Comparison of ENCODE assay signal across 22 cellular contexts in genomic region chrX:11648705-11649519, GRCh38. TPM values are rescaled to one million over a fixed set of nuclear protein-coding genes. Genes with fewer than 3 reads are reported as not detected.
DNase-seq lines count a peak whose midpoint lies in the region; FAIRE-seq and TF ChIP-seq lines count a peak whose summit lies in the region.
"Had no signal": no experiment of that assay in that cellular context is flagged by ENCODE, and none has a peak within 500 bp of the region (broad histone marks: within the 10 kb centered on the region; RNA-seq: fewer than 3 reads in every experiment).

No MANE protein-coding gene starts in this region.

- FAIRE-seq in astrocyte (lab: Jason Lieb, UNC) = peak; percentile 45
- FAIRE-seq in keratinocyte (lab: Jason Lieb, UNC) = peak; percentile 51
- FAIRE-seq: A204.1 had no signal

- TF ChIP-seq CTCF in astrocyte (IDR thresholded peaks at IDR 0.05; ENCODE audit: insufficient read depth, low read depth, low read length) (no peak), keratinocyte (optimal IDR thresholded peaks at IDR 0.05 in 1 of 3, IDR thresholded peaks at IDR 0.05 in 1 of 3, conservative IDR thresholded peaks at IDR 0.05 in 1 of 3; ENCODE audit: extremely low read depth in 1 of 3, insufficient read depth in 2 of 3, low read length in 3 of 3) (no peak), SK-N-SH (IDR thresholded peaks at IDR 0.05) (no peak), GM13976 (IDR thresholded peaks at IDR 0.05; ENCODE audit: borderline replicate concordance, control extremely low read depth, extremely low read depth, insufficient read depth, missing control alignments) (no peak)

- no peak overlapping the region for H3K4me3 Mint-ChIP-seq in astrocyte (ENCODE audit: unreplicated experiment)
- H3K4me3 Mint-ChIP-seq in CD4-positive, alpha-beta memory T cell = no peak overlapping the region
- H3K4me3 Mint-ChIP-seq: CD4-positive, CD25-positive, alpha-beta regulatory T cell had no signal

- H3K4me3 ChIP-seq in GM23248 (no peak overlapping the region), astrocyte (ENCODE audit: insufficient read depth, low read depth, low read length) (no peak overlapping the region), keratinocyte (ENCODE audit: control insufficient read depth in 2 of 3, extremely low read depth in 1 of 3, insufficient read depth in 2 of 3, low read depth in 1 of 3, low read length in 3 of 3) (no peak overlapping the region), SK-N-SH (ENCODE audit: low read depth in 2 of 2, low read length in 1 of 2) (no peak overlapping the region)
- H3K4me3 ChIP-seq in CD4-positive, alpha-beta memory T cell (ENCODE audit: low read length in 2 of 2) = no peak overlapping the region
- H3K4me3 ChIP-seq: HAP-1 had no signal

- H3K36me3 Mint-ChIP-seq in astrocyte (ENCODE audit: low read depth, unreplicated experiment) = no peaks in the 10 kb centered on the region
- H3K36me3 Mint-ChIP-seq in CD4-positive, alpha-beta memory T cell = no peaks in the 10 kb centered on the region
- H3K36me3 Mint-ChIP-seq: CD4-positive, CD25-positive, alpha-beta regulatory T cell had no signal

- no peaks in the 10 kb centered on the region for H3K9me2 ChIP-seq in GM23248 (ENCODE audit: insufficient read depth)
- H3K9me2 ChIP-seq in SK-N-SH = no peaks in the 10 kb centered on the region

- H3K79me2 ChIP-seq in GM23248 (ENCODE audit: insufficient read depth) = no peaks in the 10 kb centered on the region
- H3K79me2 ChIP-seq in astrocyte (ENCODE audit: insufficient read depth, low read length) = no peaks in the 10 kb centered on the region
- H3K79me2 ChIP-seq in keratinocyte (ENCODE audit: control insufficient read depth, insufficient read depth, low read length) = no peaks in the 10 kb centered on the region
- no peaks in the 10 kb centered on the region for H3K79me2 ChIP-seq in SK-N-SH (ENCODE audit: insufficient read depth)

- H3K4me1 ChIP-seq in GM23248 (ENCODE audit: insufficient read depth) (no peaks in the 10 kb centered on the region), astrocyte (ENCODE audit: insufficient read depth, low read length) (no peaks in the 10 kb centered on the region), keratinocyte (ENCODE audit: control insufficient read depth, extremely low read depth, insufficient read depth, low read length) (peaks cover 3% of the 10 kb centered on the region), SK-N-SH (ENCODE audit: control insufficient read depth in 1 of 2, insufficient read depth in 2 of 2, low read depth in 1 of 2, low read length in 1 of 2) (no peaks in the 10 kb centered on the region)
- no peaks in the 10 kb centered on the region for H3K4me1 ChIP-seq in CD4-positive, alpha-beta memory T cell (ENCODE audit: insufficient read depth, low read length)
- H3K4me1 ChIP-seq: BE2C, Caco-2 had no signal

- in situ Hi-C loops in GM23248 (cut with MboI) = no loop called here
- in situ Hi-C loops in GM13976 (cut with MboI; ENCODE audit: low sequenced_read_pairs, unreplicated experiment) = no loop called here

- TF ChIP-seq EP300 in SK-N-SH (IDR thresholded peaks at IDR 0.05; ENCODE audit: borderline replicate concordance in 1 of 2, low read depth in 1 of 2, low read length in 1 of 2) = no peak

- DNase-seq in EL (peak; percentile 6), GM23248 (peak; percentile 3), astrocyte (ENCODE audit: low read depth) (no peak), keratinocyte (ENCODE audit: low read depth, low spot score) (no peak), posterior vena cava (ENCODE audit: low spot score) (no peak), SK-N-SH (no peak), GM13976 (ENCODE audit: low spot score) (no peak)
- no peak for DNase-seq in CD4-positive, alpha-beta memory T cell
- DNase-seq: BE2C; Caco-2; CD4-positive, CD25-positive, alpha-beta regulatory T cell; DMS153; NCI-H1105 treated with DMSO at 0.1 percent for 48 hours; NCI-H1694; NCI-H2081 treated with DMSO at 0.1 percent for 48 hours; NCI-H510A; NCI-H774; RPMI8226 had no signal

- POLR2A ChIA-PET in SK-N-SH (lab: Yijun Ruan, JAX) = no interaction called here
- POLR2A ChIA-PET in CD4-positive, alpha-beta memory T cell (lab: Charles Lee; ENCODE audit: partially characterized antibody) = no interaction called here

- dilution Hi-C loops in keratinocyte (cut with MboI; ENCODE audit: extremely low pct_ligation_motif_present, low sequenced_read_pairs) = no loop called here

- 68 to 72% methylated on average over 5 of the region's 5 CpGs for WGBS in GM23248 (ENCODE audit: low coverage in 1 of 2, low lambda C conversion rate in 2 of 2, missing lambda C conversion rate in 2 of 2), 2 experiments
- WGBS in SK-N-SH (ENCODE audit: low lambda C conversion rate) = 5% methylated on average over 5 of the region's 5 CpGs

- H3K36me3 ChIP-seq in GM23248 (ENCODE audit: low read depth) (no peaks in the 10 kb centered on the region), astrocyte (ENCODE audit: insufficient read depth, low read length) (no peaks in the 10 kb centered on the region), keratinocyte (ENCODE audit: control insufficient read depth in 2 of 2, extremely low read depth in 1 of 2, insufficient read depth in 2 of 2, low read length in 2 of 2) (no peaks in the 10 kb centered on the region), SK-N-SH (replicated peaks in 1 of 2; ENCODE audit: control insufficient read depth in 1 of 2, insufficient read depth in 2 of 2, low read length in 1 of 2) (no peaks in the 10 kb centered on the region)
- H3K36me3 ChIP-seq in CD4-positive, alpha-beta memory T cell (ENCODE audit: insufficient read depth, low read length) = no peaks in the 10 kb centered on the region
- H3K36me3 ChIP-seq: BE2C, HAP-1 had no signal

- CTCF ChIA-PET in SK-N-SH (lab: Yijun Ruan, JAX) = no interaction called here
- CTCF ChIA-PET in CD4-positive, alpha-beta memory T cell (lab: Charles Lee; ENCODE audit: partially characterized antibody) = no interaction called here

- H3F3A ChIP-seq in GM23248 (ENCODE audit: insufficient read depth) = no peaks in the 10 kb centered on the region
- H3F3A ChIP-seq in SK-N-SH (replicated peaks; ENCODE audit: insufficient read depth) = no peaks in the 10 kb centered on the region

- no peak overlapping the region for H3K9ac ChIP-seq in GM23248
- H3K9ac ChIP-seq in astrocyte (ENCODE audit: low read length) = no peak overlapping the region
- no peak overlapping the region for H3K9ac ChIP-seq in keratinocyte (ENCODE audit: control insufficient read depth, extremely low read depth, insufficient read depth, low read length)
- no peak overlapping the region for H3K9ac ChIP-seq in SK-N-SH

- H3K27me3 ChIP-seq in GM23248 (replicated peaks; ENCODE audit: insufficient read depth) (no peaks in the 10 kb centered on the region), astrocyte (ENCODE audit: insufficient read depth, low read length) (no peaks in the 10 kb centered on the region), keratinocyte (ENCODE audit: control insufficient read depth, extremely low read depth, insufficient read depth, low read length) (no peaks in the 10 kb centered on the region), SK-N-SH (ENCODE audit: insufficient read depth) (no peaks in the 10 kb centered on the region)
- no peaks in the 10 kb centered on the region for H3K27me3 ChIP-seq in CD4-positive, alpha-beta memory T cell (ENCODE audit: insufficient read depth, low read length)
- H3K27me3 ChIP-seq: BE2C had no signal

- no peaks in the 10 kb centered on the region for H3K9me3 Mint-ChIP-seq in astrocyte (ENCODE audit: unreplicated experiment)
- no peaks in the 10 kb centered on the region for H3K9me3 Mint-ChIP-seq in CD4-positive, alpha-beta memory T cell
- H3K9me3 Mint-ChIP-seq: CD4-positive, CD25-positive, alpha-beta regulatory T cell had no signal

- H2AFZ ChIP-seq in GM23248 = no peak overlapping the region
- no peak overlapping the region for H2AFZ ChIP-seq in astrocyte (ENCODE audit: low read depth, low read length)
- H2AFZ ChIP-seq in keratinocyte (ENCODE audit: control insufficient read depth, low read length) = no peak overlapping the region
- H2AFZ ChIP-seq in SK-N-SH (ENCODE audit: low read depth) = no peak overlapping the region

- TF ChIP-seq RAD21 in SK-N-SH (IDR thresholded peaks at IDR 0.05; ENCODE audit: low read length) = no peak

- no peak overlapping the region for H3K4me2 ChIP-seq in GM23248 (ENCODE audit: unreplicated experiment)
- no peak overlapping the region for H3K4me2 ChIP-seq in astrocyte (ENCODE audit: low read length)
- no peak overlapping the region for H3K4me2 ChIP-seq in keratinocyte (ENCODE audit: control insufficient read depth, extremely low read depth, insufficient read depth, low read depth, low read length)
- no peak overlapping the region for H3K4me2 ChIP-seq in SK-N-SH

- H3K27ac Mint-ChIP-seq in astrocyte (ENCODE audit: unreplicated experiment) = no peak overlapping the region
- H3K27ac Mint-ChIP-seq in CD4-positive, alpha-beta memory T cell = no peak overlapping the region
- H3K27ac Mint-ChIP-seq: CD4-positive, CD25-positive, alpha-beta regulatory T cell had no signal

- intact Hi-C loops in posterior vena cava (cut with DNase I) = no loop called here
- intact Hi-C loops in CD4-positive, alpha-beta memory T cell (cut with micrococcal nuclease) = no loop called here

- no peak overlapping the region for H3K27ac ChIP-seq in GM23248
- no peak overlapping the region for H3K27ac ChIP-seq in astrocyte (ENCODE audit: low read depth, low read length)
- H3K27ac ChIP-seq in keratinocyte (ENCODE audit: control insufficient read depth, insufficient read depth, low read length) = no peak overlapping the region
- H3K27ac ChIP-seq in SK-N-SH (ENCODE audit: low read depth in 2 of 2, low read length in 1 of 2) = no peak overlapping the region
- no peak overlapping the region for H3K27ac ChIP-seq in CD4-positive, alpha-beta memory T cell (ENCODE audit: low read depth, low read length)

- no peaks in the 10 kb centered on the region for H4K20me1 ChIP-seq in GM23248 (ENCODE audit: insufficient read depth)
- H4K20me1 ChIP-seq in astrocyte (ENCODE audit: insufficient read depth, low read length) = no peaks in the 10 kb centered on the region
- H4K20me1 ChIP-seq in keratinocyte (ENCODE audit: control insufficient read depth, extremely low read depth, insufficient read depth, low read length) = no peaks in the 10 kb centered on the region
- H4K20me1 ChIP-seq in SK-N-SH (ENCODE audit: insufficient read depth) = no peaks in the 10 kb centered on the region

- no peaks in the 10 kb centered on the region for H3K9me1 ChIP-seq in keratinocyte (ENCODE audit: control insufficient read depth, extremely low read depth, insufficient read depth, low read length)

- H3K9me3 ChIP-seq in GM23248 (ENCODE audit: low read depth) = no peaks in the 10 kb centered on the region
- H3K9me3 ChIP-seq in astrocyte (ENCODE audit: insufficient read depth, low read depth, low read length) = no peaks in the 10 kb centered on the region
- H3K9me3 ChIP-seq in keratinocyte (ENCODE audit: control insufficient read depth, low read depth, low read length) = no peaks in the 10 kb centered on the region
- H3K9me3 ChIP-seq in SK-N-SH = no peaks in the 10 kb centered on the region
- no peaks in the 10 kb centered on the region for H3K9me3 ChIP-seq in CD4-positive, alpha-beta memory T cell (ENCODE audit: control insufficient read depth in 1 of 2, low read length in 2 of 2)
- H3K9me3 ChIP-seq: BE2C, Caco-2, HAP-1 had no signal

- no peaks in the 10 kb centered on the region for H3K27me3 Mint-ChIP-seq in astrocyte (ENCODE audit: low read depth, unreplicated experiment)
- peaks cover 3% of the 10 kb centered on the region in 2 donors for H3K27me3 Mint-ChIP-seq in CD4-positive, alpha-beta memory T cell

- H3K4me1 Mint-ChIP-seq in astrocyte (ENCODE audit: low read depth, unreplicated experiment) = peaks cover 8% of the 10 kb centered on the region
- no peaks in the 10 kb centered on the region for H3K4me1 Mint-ChIP-seq in CD4-positive, alpha-beta memory T cell
- H3K4me1 Mint-ChIP-seq: CD4-positive, CD25-positive, alpha-beta regulatory T cell had no signal

RNA-seq across cellular contexts. Expression of gene ARHGAP6, which starts 16.8 kb away (rescaled TPM):
- 0.54 TPM in 1 of 2 replicates, not detected in the other for total RNA-seq in GM23248 (2014; rRNA removed; shearing (Covaris generic))
- polyA plus RNA-seq in GM23248 (2016; fragmentation: Nextera tagmentation; extraction: Ambion mirVana) (0.08 TPM in 2 replicates), keratinocyte (0.01 to 0.10 TPM (median 0.05 TPM) in 3 replicates), SK-N-SH (2012; rRNA removed) (0.16 and 0.29 TPM in 2 replicates)
- total RNA-seq in astrocyte (0.22 and 0.30 TPM in 2 replicates), posterior vena cava (10 to 100 TPM; 19.6 to 20.2 TPM)
- not detected for polyA plus RNA-seq in keratinocyte (2011; ENCODE audit: low read depth)
- polyA plus RNA-seq in keratinocyte (2011; cell fraction: cytosol; rRNA removed) = 0.03 and 0.10 TPM in 2 replicates
- polyA plus RNA-seq in keratinocyte (2011; cell fraction: nucleus; rRNA removed) = 0.01 and 0.25 TPM in 2 replicates
- 0.14 TPM in 1 of 2 replicates, not detected in the other for polyA plus RNA-seq in keratinocyte (2012; ENCODE audit: low replicate concordance)
- not detected in 3 replicates for polyA minus RNA-seq in keratinocyte
- not detected for polyA minus RNA-seq in keratinocyte (2011; cell fraction: cytosol; rRNA and poly(A)+ RNA removed)
- polyA minus RNA-seq in keratinocyte (2011; cell fraction: nucleus; rRNA and poly(A)+ RNA removed) = not detected in 2 replicates
- polyA plus RNA-seq in SK-N-SH (2012; cell fraction: cytosol; rRNA removed) = 0.22 and 0.23 TPM in 2 replicates
- 0.35 and 0.41 TPM in 2 replicates for polyA plus RNA-seq in SK-N-SH (2012; cell fraction: nucleus; rRNA removed)
- not detected for total RNA-seq in CD4-positive, alpha-beta memory T cell
- polyA plus RNA-seq in CD4-positive, alpha-beta memory T cell = not detected
- total RNA-seq: Daoy, OCI-LY7 had no signal
- polyA plus RNA-seq: CD4-positive, CD25-positive, alpha-beta regulatory T cell had no signal

Comparison
In these comparisons a context has a peak if more than half of its experiments do, and no peak if none do; other contexts are left out.
1. DNase-seq: peak in EL (single experiment) and GM23248 (single experiment); none in astrocyte (single experiment), keratinocyte (single experiment), posterior vena cava (single experiment), SK-N-SH (single experiment), CD4-positive, alpha-beta memory T cell (0 of 5) and GM13976 (single experiment).
2. RNA of gene ARHGAP6, which starts 16.8 kb away (total RNA-seq): 19.6 to 20.2 TPM in posterior vena cava; 0.54 TPM in GM23248, 0.22 to 0.30 TPM in astrocyte and not detected in CD4-positive, alpha-beta memory T cell; every median in the first group is over 10 times any median in the second.